Comparison of ENCODE assay signal across 1 cellular context in genomic region chr7:70568674-70569334, GRCh38.
TF ChIP-seq lines count a peak whose summit lies in the region.

No MANE protein-coding gene starts in this region.

TF ChIP-seq in K562, 482 proteins besides CTCF, POLR2A, EP300 and RAD21 (continued from another document and continues in another):
- TF ChIP-seq SP2 (IDR thresholded peaks at IDR 0.05; ENCODE audit: extremely low read depth, low read depth, low read length, poor library complexity, severe bottlenecking) (no peak), ZNF318 (IDR thresholded peaks at IDR 0.05; ENCODE audit: borderline replicate concordance in 1 of 2, low read depth in 1 of 2) (peak in 1 of 2 experiments; percentile 82; a peak in 2 of 4 replicates), FOXA3 (CRISPR knock-in tag; conservative IDR thresholded peaks at IDR 0.05 in 1 of 2, IDR thresholded peaks at IDR 0.05 in 1 of 2) (peak in 1 of 2 experiments; percentile 67; a peak in 1 of 4 replicates), TCF7 (IDR thresholded peaks at IDR 0.05; ENCODE audit: borderline replicate concordance) (0 out of 2 replicates have a peak, but pooled peaks have one; percentile 43), JUND (IDR thresholded peaks at IDR 0.05; ENCODE audit: borderline replicate concordance, low read depth, low read length) (peak; percentile 70), JUND (tag; IDR thresholded peaks at IDR 0.05; ENCODE audit: borderline replicate concordance, low read depth, low read length) (peak; percentile 74; the same call in 1 of the 3 replicates), TSC22D4 (tag; IDR thresholded peaks at IDR 0.05) (no peak), GATAD2B (IDR thresholded peaks at IDR 0.05; ENCODE audit: borderline replicate concordance) (no peak), DPF2 (IDR thresholded peaks at IDR 0.05) (peak; percentile 78), SMARCA5 (IDR thresholded peaks at IDR 0.05) (0 out of 2 replicates have a peak, but pooled peaks have one; percentile 43), SIN3A (IDR thresholded peaks at IDR 0.05; ENCODE audit: borderline replicate concordance in 2 of 2, control insufficient read depth in 1 of 2, low read depth in 2 of 2, low read length in 2 of 2) (no peak), ZBTB11 (CRISPR knock-in tag; IDR thresholded peaks at IDR 0.05) (peak in 1 of 3 experiments; percentile 12; a peak in 1 of 6 replicates), U2AF2 (optimal IDR thresholded peaks at IDR 0.05; ENCODE audit: low read depth, low read length) (no peak), NR4A1 (CRISPR knock-in tag; IDR thresholded peaks at IDR 0.05) (no peak), NR4A1 (tag; IDR thresholded peaks at IDR 0.05) (no peak), ATF7 (IDR thresholded peaks at IDR 0.05) (peak; percentile 35; the same call in 1 of the 2 replicates), HNRNPLL (IDR thresholded peaks at IDR 0.05; ENCODE audit: low read depth, low read length, poor library complexity, severe bottlenecking) (no peak), CTBP1 (IDR thresholded peaks at IDR 0.05; ENCODE audit: borderline replicate concordance) (peak; percentile 81), MTA1 (IDR thresholded peaks at IDR 0.05; ENCODE audit: borderline replicate concordance) (0 out of 2 replicates have a peak, but pooled peaks have one; percentile 21), ZBTB12 (CRISPR knock-in tag; IDR thresholded peaks at IDR 0.05) (0 out of 2 replicates have a peak, but pooled peaks have one; percentile 19), ZEB2 (IDR thresholded peaks at IDR 0.05) (peak; percentile 51; the same call in 1 of the 2 replicates), DMBX1 (CRISPR knock-in tag; IDR thresholded peaks at IDR 0.05; ENCODE audit: borderline replicate concordance) (peak; percentile 72; the same call in 1 of the 2 replicates), ZNF584 (CRISPR knock-in tag; IDR thresholded peaks at IDR 0.05; ENCODE audit: low read depth) (0 out of 2 replicates have a peak, but pooled peaks have one; percentile 22), ZBTB9 (CRISPR knock-in tag; IDR thresholded peaks at IDR 0.05) (no peak), GATA2 (CRISPR knock-in tag; IDR thresholded peaks at IDR 0.05) (0 out of 2 replicates have a peak, but pooled peaks have one; percentile 8), HDAC3 (IDR thresholded peaks at IDR 0.05; ENCODE audit: borderline replicate concordance, partially characterized antibody) (peak; percentile 91), ZNF76 (CRISPR knock-in tag; IDR thresholded peaks at IDR 0.05; ENCODE audit: borderline replicate concordance) (no peak), ARID1B (IDR thresholded peaks at IDR 0.05) (peak; percentile 92), BHLHE40 (IDR thresholded peaks at IDR 0.05; ENCODE audit: low read length) (peak; percentile 58), BACH1 (tag; IDR thresholded peaks at IDR 0.05) (peak; percentile 49; the same call in 1 of the 2 replicates), E2F5 (CRISPR knock-in tag; IDR thresholded peaks at IDR 0.05) (no peak), TRIM24 (IDR thresholded peaks at IDR 0.05) (peak; percentile 60 to 62; a peak in 3 of 4 replicates), CBFA2T3 (IDR thresholded peaks at IDR 0.05) (peak; percentile 92), RUNX1 (IDR thresholded peaks at IDR 0.05; ENCODE audit: low read depth) (no peak), BRF2 (IDR thresholded peaks at IDR 0.05; ENCODE audit: borderline replicate concordance, insufficient read depth, insufficient read length) (no peak), U2AF1 (optimal IDR thresholded peaks at IDR 0.05; ENCODE audit: low read depth, low read length) (no peak), FOXJ2 (tag; IDR thresholded peaks at IDR 0.05) (no peak), ZFPM2 (CRISPR knock-in tag; IDR thresholded peaks at IDR 0.05) (no peak), NKRF (IDR thresholded peaks at IDR 0.05; ENCODE audit: borderline replicate concordance) (no peak), SMARCA4 (IDR thresholded peaks at IDR 0.05) (peak; percentile 79), NFIC (IDR thresholded peaks at IDR 0.05) (peak; percentile 65), NCOA2 (IDR thresholded peaks at IDR 0.05; ENCODE audit: partially characterized antibody in 2 of 2) (peak; percentile 70 to 71), FOXM1 (IDR thresholded peaks at IDR 0.05; ENCODE audit: low read depth) (peak; percentile 37; the same call in 1 of the 2 replicates), FOXM1 (CRISPR knock-in tag; IDR thresholded peaks at IDR 0.05; ENCODE audit: low read depth) (no peak), ETV1 (tag; conservative IDR thresholded peaks at IDR 0.05; ENCODE audit: low read depth) (peak; percentile 86), CCNT2 (IDR thresholded peaks at IDR 0.05; ENCODE audit: borderline replicate concordance, extremely low read depth, insufficient read length, low read depth, low read length) (peak; percentile 97), KLF16 (IDR thresholded peaks at IDR 0.05) (peak; percentile 84; the same call in 1 of the 2 replicates), XRCC3 (IDR thresholded peaks at IDR 0.05) (no peak)
